In the genomic region with DNA sequence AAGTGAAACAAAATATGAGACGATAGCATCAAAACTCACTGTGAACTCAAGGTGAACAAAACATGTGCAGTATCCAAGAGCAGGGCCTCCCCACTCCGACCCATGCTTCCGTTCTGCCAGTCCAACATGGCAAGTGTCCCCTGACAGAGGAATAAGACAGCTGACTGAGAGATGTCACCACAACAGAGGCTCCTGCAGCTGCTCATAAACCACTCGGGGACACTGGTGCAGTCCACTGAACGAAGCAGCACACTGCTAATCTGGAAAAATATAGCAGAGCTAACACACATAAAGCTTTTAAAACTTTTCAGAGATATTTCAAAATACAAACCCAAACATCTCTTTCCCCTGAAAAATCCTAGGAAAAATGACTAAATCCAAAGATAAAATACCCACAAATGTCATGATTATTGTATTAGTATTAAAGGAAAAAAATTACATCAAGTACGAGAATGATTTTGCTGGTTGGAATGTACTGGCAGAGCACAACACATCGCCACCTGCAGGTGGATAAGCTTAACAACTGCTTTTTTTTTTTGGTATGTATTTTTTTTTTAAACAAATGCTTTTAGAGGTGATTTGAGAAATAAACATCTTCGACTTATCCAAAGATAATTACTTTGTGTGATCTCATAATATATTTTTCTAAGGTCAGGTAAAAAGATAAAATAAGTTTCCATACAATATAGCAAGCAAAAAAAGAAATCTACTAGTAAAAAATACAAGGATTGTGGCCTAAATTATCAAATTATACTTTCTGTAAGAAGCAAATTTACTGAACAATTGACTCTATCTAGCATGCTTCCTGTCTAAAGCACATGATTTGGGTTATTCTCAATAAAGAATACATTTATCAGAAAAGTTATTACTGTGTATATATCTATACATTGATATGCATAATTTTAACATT, we compare ENCODE assay signal across 8 cellular contexts. TPM values are rescaled to one million over a fixed set of nuclear protein-coding genes. Genes with fewer than 3 reads are reported as not detected.
A peak's percentile ranks its signal among the peaks of the same experiment; 100 is the strongest.
DNase-seq lines count a peak whose midpoint lies in the region; ATAC-seq and TF ChIP-seq lines count a peak whose summit lies in the region.

No MANE protein-coding gene starts in this region.

- no peaks in the 10 kb centered on the region for H3K9me3 Mint-ChIP-seq in mesothelial cell of epicardium

- BruUV-seq in Panc1 (replicated peaks; lab: Mats Ljungman, UMichigan), result no TSS peak

- POLR2A ChIA-PET in Panc1 (lab: Charles Lee), result interaction anchor here (1.0 kb wide), 1 partner anchor 19 kb away, joined by 5 read pairs; a partner anchor contains a TSS

- no peaks in the 10 kb centered on the region for H3K9me3 ChIP-seq in Panc1 (ENCODE audit: control insufficient read depth, insufficient read depth, low read depth, low read length)

- no peak overlapping the region for H3K4me3 Mint-ChIP-seq in mesothelial cell of epicardium

- in situ Hi-C loops in Panc1 (cut with HindIII; ENCODE audit: low pct_unique_long_range_greater_than_20kb, low sequenced_read_pairs), result no loop called here

- peaks cover 27% of the 10 kb centered on the region for H3K36me3 Mint-ChIP-seq in mesothelial cell of epicardium

- H3K27me3 Mint-ChIP-seq in mesothelial cell of epicardium (ENCODE audit: low read depth), result no peaks in the 10 kb centered on the region

- H3K4me1 ChIP-seq in Panc1 (ENCODE audit: control insufficient read depth, insufficient read depth, low read length), result no peaks in the 10 kb centered on the region

- no peak overlapping the region for H3K27ac Mint-ChIP-seq in mesothelial cell of epicardium

- no peaks in the 10 kb centered on the region for H3K4me1 Mint-ChIP-seq in mesothelial cell of epicardium

- intact Hi-C loops in Panc1 (cut with micrococcal nuclease; ENCODE audit: unreplicated experiment) (no loop called here), posterior vena cava (cut with DNase I) (loop anchor here in 1 of 2 donors (10.0 kb wide), 1 partner anchor 752 kb away; no protein-coding TSS in a partner anchor)

- CTCF ChIA-PET in Panc1 (lab: Charles Lee), result interaction anchor here (0.5 to 1.2 kb wide), 11 partner anchors 8 to 652 kb away, joined by 3 to 4 read pairs (median 3); a partner anchor contains a TSS

- H3K27me3 ChIP-seq in HL-60 (ENCODE audit: insufficient read depth, poor library complexity, severe bottlenecking) (no peaks in the 10 kb centered on the region), Panc1 (ENCODE audit: control insufficient read depth, insufficient read depth, low read length) (no peaks in the 10 kb centered on the region)

- H3K4me3 ChIP-seq in HL-60 (replicated peaks; ENCODE audit: insufficient read depth, low read length) (no peak overlapping the region), Panc1 (ENCODE audit: low read depth in 2 of 2, low read length in 2 of 2) (no peak overlapping the region)

- TF ChIP-seq CTCF in HL-60 (IDR thresholded peaks at IDR 0.05; ENCODE audit: insufficient read depth, low read length), result peak; percentile 48
- peak; percentile 85 for TF ChIP-seq CTCF in Panc1 (IDR thresholded peaks at IDR 0.05)
- peak; percentile 78 for TF ChIP-seq CTCF in mesothelial cell of epicardium (IDR thresholded peaks at IDR 0.05; ENCODE audit: unreplicated experiment)

- no peak for ATAC-seq in Panc1

- H3K27ac ChIP-seq in HL-60 (replicated peaks) (no peak overlapping the region), Panc1 (ENCODE audit: low read length) (no peak overlapping the region)

- peak; percentile 42 for DNase-seq in DMS79 treated with DMSO at 0.1 percent for 48 hours (lab: John Stamatoyannopoulos, UW)
- no peak for DNase-seq in DMS79 (lab: John Stamatoyannopoulos, UW)
- no peak for DNase-seq in HL-60 (ENCODE audit: low read depth in 1 of 2, low spot score in 1 of 2)
- DNase-seq in Panc1 (ENCODE audit: low read depth, low spot score), result no peak
- DNase-seq in dermis microvascular lymphatic vessel endothelial cell (ENCODE audit: low read depth in 2 of 2), result peak; percentile 63 to 78
- DNase-seq in mesothelial cell of epicardium (ENCODE audit: low spot score in 2 of 2, unreplicated experiment in 2 of 2), result no peak
- DNase-seq in posterior vena cava (ENCODE audit: low spot score), result no peak
- no peak for DNase-seq in COLO668 (lab: John Stamatoyannopoulos, UW; ENCODE audit: unreplicated experiment)

- peaks cover 40% of the 10 kb centered on the region for H3K36me3 ChIP-seq in Panc1 (ENCODE audit: control insufficient read depth, insufficient read depth, low read length)

RNA-seq across cellular contexts. Expression of a gene that starts 18.6 kb away (rescaled TPM):
- 37.2 TPM for total RNA-seq in Panc1 (2021; ENCODE audit: unreplicated experiment)
- 15.1 TPM for polyA plus RNA-seq in Panc1 (2012; ENCODE audit: insufficient read length)
- total RNA-seq in dermis microvascular lymphatic vessel endothelial cell, result 17.8 and 18.6 TPM in 2 replicates
- 28.5 to 33.6 TPM (median 29.7 TPM) in 3 replicates for total RNA-seq in mesothelial cell of epicardium
- total RNA-seq in posterior vena cava, result 10 to 100 TPM; 29.9 to 30.7 TPM

RNA-seq across cellular contexts. Expression of a gene that starts 59.8 kb away (rescaled TPM):
- total RNA-seq in Panc1 (2021; ENCODE audit: unreplicated experiment) (15.0 TPM), dermis microvascular lymphatic vessel endothelial cell (under 0.01 and 0.13 TPM in 2 replicates), mesothelial cell of epicardium (11.3 to 12.0 TPM (median 11.8 TPM) in 3 replicates), posterior vena cava (10 to 100 TPM; 19.9 to 22.8 TPM)
- 7.9 TPM for polyA plus RNA-seq in Panc1 (2012; ENCODE audit: insufficient read length)

Comparison
In these comparisons a context has a peak if more than half of its experiments do, and no peak if none do; other contexts are left out.
1. DNase-seq: peak in DMS79 treated with DMSO at 0.1 percent for 48 hours (single experiment) and dermis microvascular lymphatic vessel endothelial cell (2 of 2); none in DMS79 (single experiment), HL-60 (0 of 2), Panc1 (single experiment), mesothelial cell of epicardium (0 of 2), posterior vena cava (single experiment) and COLO668 (single experiment).
2. RNA of a gene that starts 59.8 kb away (total RNA-seq): 19.9 to 22.8 TPM in posterior vena cava, 15.0 TPM in Panc1 (single experiment) and 11.3 to 12.0 TPM in mesothelial cell of epicardium; under 0.01 to 0.13 TPM in dermis microvascular lymphatic vessel endothelial cell; every median in the first group is over 10 times any median in the second.
3. Peak in every context shown above with its lines, with median percentiles within 50 percentile points of each other: CTCF ChIP-seq.